Comparison of ENCODE assay signal across 9 cellular contexts in the genomic region with DNA sequence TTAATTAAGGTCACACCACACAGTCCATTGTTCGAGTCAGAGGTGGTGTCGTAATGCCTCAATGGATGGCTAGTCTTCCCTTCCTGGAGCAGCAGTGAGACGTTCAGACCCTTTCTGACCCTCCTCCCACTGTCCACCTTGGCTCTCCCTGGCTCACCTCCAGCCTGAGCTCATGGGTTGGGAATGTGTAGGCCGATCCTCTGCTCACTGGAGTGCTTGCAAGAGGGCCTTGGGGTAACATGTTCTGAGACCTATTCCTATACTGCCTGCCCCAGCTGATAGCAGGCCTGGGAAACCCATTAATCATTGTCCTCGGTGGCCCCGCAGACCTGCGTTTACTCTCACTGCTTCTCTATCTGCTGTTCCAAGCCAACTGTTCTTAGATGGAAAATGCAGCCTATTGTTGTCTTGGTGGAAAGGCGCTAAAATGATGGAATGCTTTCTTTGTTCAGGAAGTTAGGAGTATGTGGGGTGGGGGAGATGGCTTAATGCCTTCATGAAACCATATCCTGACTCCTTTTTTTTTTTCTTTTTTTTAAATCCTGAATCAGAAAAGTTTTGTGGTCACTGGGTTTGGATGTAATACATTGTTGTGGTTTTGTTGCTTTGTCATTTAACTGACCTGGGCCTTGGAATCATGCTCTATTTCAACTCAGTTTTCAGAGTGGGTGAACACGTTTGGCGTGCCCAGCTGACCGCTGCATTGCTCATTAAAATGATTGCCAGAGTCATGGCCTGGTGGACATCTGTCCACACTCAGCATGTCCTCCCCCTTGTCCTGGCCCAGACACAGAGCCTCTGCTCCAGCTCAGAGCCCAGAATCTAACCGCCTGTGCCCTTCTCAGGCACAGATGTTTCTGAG.
DNase-seq lines count a peak whose midpoint lies in the region; ATAC-seq and TF ChIP-seq lines count a peak whose summit lies in the region.
"Had no signal": no experiment of that assay in that cellular context is flagged by ENCODE, and none has a peak within 500 bp of the region (broad histone marks: within the 10 kb centered on the region; RNA-seq: fewer than 3 reads in every experiment).

No MANE protein-coding gene starts in this region.

- H3K4me3 ChIP-seq in gastroesophageal sphincter: no peak overlapping the region
- H3K4me3 ChIP-seq in skeletal muscle tissue (ENCODE audit: low read length in 3 of 3): no peak overlapping the region

- ATAC-seq in gastroesophageal sphincter (peak; percentile 32), esophagus mucosa (no peak), HG02870 (IDR thresholded peaks at IDR 0.05; ENCODE audit: unreplicated experiment) (no peak)
- ATAC-seq in activated CD4-positive, CD25-positive, alpha-beta regulatory T cell treated with anti-CD3 and anti-CD28 coated beads, Interleukin-2, amount 50 U/mL, for 24 hours: no peak

- no peak for TF ChIP-seq POLR2A in gastroesophageal sphincter (IDR thresholded peaks at IDR 0.05)

- no peak for TF ChIP-seq EP300 in gastroesophageal sphincter (IDR thresholded peaks at IDR 0.05)

- in situ Hi-C loops in GM13977 (cut with MboI; ENCODE audit: low pct_unique_long_range_greater_than_20kb, low sequenced_read_pairs, unreplicated experiment): no loop called here

- H3K4me1 ChIP-seq in gastroesophageal sphincter (peaks cover 18 to 96% (median 25%) of the 10 kb centered on the region in 3 donors), skeletal muscle tissue (ENCODE audit: control insufficient read depth in 3 of 3, insufficient read depth in 3 of 3, low read length in 3 of 3) (peaks cover 18 to 33% (median 21%) of the 10 kb centered on the region in 3 donors)

- H3K36me3 ChIP-seq in gastroesophageal sphincter (no peaks in the 10 kb centered on the region), skeletal muscle tissue (ENCODE audit: control insufficient read depth in 3 of 3, insufficient read depth in 3 of 3, low read length in 3 of 3) (no peaks in the 10 kb centered on the region)

- no peak for DNase-seq in HEK293T (ENCODE audit: extremely low spot score)
- DNase-seq in SW 1271 (lab: John Stamatoyannopoulos, UW): peak; percentile 86 to 92
- DNase-seq in GM13977 (ENCODE audit: low spot score): no peak
- DNase-seq: activated CD4-positive, alpha-beta T cell treated with anti-CD3 and anti-CD28 coated beads for 4 hours had no signal

- H3K27me3 ChIP-seq in gastroesophageal sphincter (no peaks in the 10 kb centered on the region), skeletal muscle tissue (ENCODE audit: control insufficient read depth in 3 of 3, insufficient read depth in 3 of 3, low read length in 3 of 3) (no peaks in the 10 kb centered on the region)

- POLR2A ChIA-PET in HEK293T (lab: Yijun Ruan, JAX): no interaction called here

- CTCF ChIA-PET in HEK293T (lab: Yijun Ruan, JAX): interaction anchor here (0.6 kb wide), 1 partner anchor 677 kb away, joined by 6 read pairs; no protein-coding TSS in a partner anchor

- H3K27ac ChIP-seq in gastroesophageal sphincter (peak overlapping the region; percentile 74 to 80 (median 76)), skeletal muscle tissue (ENCODE audit: low read depth, low read length) (peak overlapping the region; percentile 37)

- no peak for TF ChIP-seq CTCF in gastroesophageal sphincter (IDR thresholded peaks at IDR 0.05)
- no peak for TF ChIP-seq CTCF in GM13977 (IDR thresholded peaks at IDR 0.05; ENCODE audit: extremely low read depth, insufficient read depth, missing control alignments)

- 42 to 66% methylated on average over 6 to 11 of the region's 12 CpGs for WGBS in gastroesophageal sphincter (ENCODE audit: low coverage in 1 of 2), 2 donors

- no peak overlapping the region for H3K9ac ChIP-seq in skeletal muscle tissue (ENCODE audit: low read depth in 1 of 3, low read length in 3 of 3)

- H3K9me3 ChIP-seq in gastroesophageal sphincter: no peaks in the 10 kb centered on the region
- H3K9me3 ChIP-seq in skeletal muscle tissue (ENCODE audit: control insufficient read depth in 3 of 3, low read length in 3 of 3): no peaks in the 10 kb centered on the region

TF ChIP-seq in HEK293T, 16 proteins besides CTCF, POLR2A, EP300 and RAD21:
- TF ChIP-seq FOXK2 (IDR thresholded peaks at IDR 0.05): no peak
- TF ChIP-seq, protein P1, sequence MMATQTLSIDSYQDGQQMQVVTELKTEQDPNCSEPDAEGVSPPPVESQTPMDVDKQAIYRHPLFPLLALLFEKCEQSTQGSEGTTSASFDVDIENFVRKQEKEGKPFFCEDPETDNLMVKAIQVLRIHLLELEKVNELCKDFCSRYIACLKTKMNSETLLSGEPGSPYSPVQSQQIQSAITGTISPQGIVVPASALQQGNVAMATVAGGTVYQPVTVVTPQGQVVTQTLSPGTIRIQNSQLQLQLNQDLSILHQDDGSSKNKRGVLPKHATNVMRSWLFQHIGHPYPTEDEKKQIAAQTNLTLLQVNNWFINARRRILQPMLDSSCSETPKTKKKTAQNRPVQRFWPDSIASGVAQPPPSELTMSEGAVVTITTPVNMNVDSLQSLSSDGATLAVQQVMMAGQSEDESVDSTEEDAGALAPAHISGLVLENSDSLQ (IDR thresholded peaks at IDR 0.05): peak; percentile 7; the same call in 1 of the 2 replicates

Comparison
In these comparisons a context has a peak if more than half of its experiments do, and no peak if none do; other contexts are left out.
1. DNase-seq: peak in SW 1271 (2 of 2); none in HEK293T (single experiment) and GM13977 (single experiment).